22 cellular contexts compared by ENCODE assay signal in the genomic region with DNA sequence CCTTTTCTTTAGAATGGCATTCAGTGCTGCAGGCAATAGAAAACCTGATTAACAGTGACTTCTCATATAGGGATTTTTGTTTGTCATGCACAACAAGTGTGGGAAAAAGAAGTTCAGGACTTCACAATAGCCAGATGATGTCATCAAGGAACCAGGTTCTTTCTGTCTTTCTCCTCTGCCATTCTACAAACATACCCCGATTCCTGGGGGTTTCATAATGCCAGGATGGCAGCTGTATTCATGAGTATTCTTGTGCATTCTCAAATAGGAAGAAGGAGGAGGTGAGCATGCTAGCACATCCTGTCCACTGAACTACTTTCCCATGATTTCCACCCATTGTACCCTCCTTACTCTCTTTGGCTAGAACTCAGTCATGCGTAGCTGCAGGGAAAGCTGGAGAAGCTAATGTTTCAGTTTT.
"Had no signal": no experiment of that assay in that cellular context is flagged by ENCODE, and none has a peak within 500 bp of the region (broad histone marks: within the 10 kb centered on the region; RNA-seq: fewer than 3 reads in every experiment).

No MANE protein-coding gene starts in this region.

- H3K9me3 Mint-ChIP-seq: endodermal cell, T-cell had no signal

- H3K4me3 ChIP-seq: dorsolateral prefrontal cortex, lung, mucosa of descending colon, suprapubic skin had no signal

- H3K36me3 ChIP-seq: neutrophil, suprapubic skin had no signal

- H3K4me1 Mint-ChIP-seq: naive thymus-derived CD4-positive, alpha-beta T cell; T-cell had no signal

- ATAC-seq: esophagus mucosa; mucosa of descending colon; naive thymus-derived CD4-positive, alpha-beta T cell; T-cell had no signal

- DNase-seq: activated CD4-positive, CD25-positive, alpha-beta regulatory T cell treated with anti-CD3 and anti-CD28 coated beads, Interleukin-2, amount 50 U/mL, for 72 hours; activated naive CD4-positive, alpha-beta T cell treated with Interleukin-2 at 50 U/mL for 16 hours; activated T-cell treated with anti-CD3 and anti-CD28 coated beads for 4 hours; aorta; dorsolateral prefrontal cortex; endodermal cell; glutamatergic neuron; mucosa of descending colon; naive thymus-derived CD4-positive, alpha-beta T cell; retina; SK-N-SH; small intestine; stimulated activated CD4-positive, alpha-beta T cell treated with anti-CD3 and anti-CD28 coated beads, Interleukin-4, amount 100 ng/mL, for 24 hours; stimulated activated naive CD4-positive, alpha-beta T cell treated with Interleukin-2 at 50 U/mL for 16 hours; T-cell; T1000 had no signal

- H2AFZ ChIP-seq: parathyroid adenoma had no signal

- H3K27me3 ChIP-seq: dorsolateral prefrontal cortex, neutrophil, suprapubic skin had no signal

- H3K4me3 Mint-ChIP-seq: endodermal cell; naive thymus-derived CD4-positive, alpha-beta T cell; T-cell; type B pancreatic cell had no signal

- H3K27ac ChIP-seq: neutrophil, parathyroid adenoma, suprapubic skin had no signal

- H3K79me2 ChIP-seq: parathyroid adenoma had no signal

- H3K27me3 Mint-ChIP-seq: naive thymus-derived CD4-positive, alpha-beta T cell; T-cell; type B pancreatic cell had no signal

- H3K27ac Mint-ChIP-seq: endodermal cell; naive thymus-derived CD4-positive, alpha-beta T cell; T-cell; type B pancreatic cell had no signal

- FAIRE-seq: small intestine had no signal

- H3K9me3 ChIP-seq: mucosa of descending colon, neutrophil, SK-N-SH, suprapubic skin had no signal

- H3K4me2 ChIP-seq: SK-N-SH had no signal

- H3K9ac ChIP-seq: parathyroid adenoma, SK-N-SH had no signal
